In the genomic region with DNA sequence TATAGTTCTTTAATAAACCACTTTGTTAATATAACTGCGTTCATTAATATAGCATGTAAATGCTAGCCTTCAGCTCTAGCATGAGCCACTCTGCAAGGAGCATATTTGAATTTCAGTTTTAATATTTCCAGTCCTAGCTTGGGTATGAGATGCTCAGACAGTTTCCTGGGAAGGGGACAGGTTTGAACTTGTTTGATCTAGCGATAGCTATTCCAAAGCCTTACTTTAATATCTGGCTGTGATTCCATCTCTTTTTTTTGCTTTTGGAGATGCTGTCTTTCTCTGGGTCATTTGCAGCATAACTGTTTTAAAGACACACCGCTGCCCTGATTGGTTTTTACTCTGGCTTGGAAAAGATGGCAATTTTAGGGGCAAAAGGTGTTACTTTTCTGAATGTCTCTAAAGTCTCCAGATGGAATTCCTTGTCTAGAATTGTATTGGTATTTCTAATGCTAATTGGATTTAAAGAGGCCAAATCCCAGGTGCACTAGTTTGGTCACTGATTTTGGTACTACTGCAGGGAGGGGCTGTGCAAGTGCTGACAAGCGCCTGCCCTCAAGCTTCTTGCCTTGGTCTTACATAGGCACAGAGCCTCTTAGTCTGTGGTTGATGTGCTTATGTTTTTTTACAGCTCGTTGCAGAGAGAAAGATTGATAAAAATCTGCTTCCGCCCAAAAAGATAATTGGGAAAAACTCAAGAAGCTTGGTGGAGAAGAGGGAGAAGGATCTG, we compare ENCODE assay signal across 17 cellular contexts. TPM values are rescaled to one million over a fixed set of nuclear protein-coding genes. Genes with fewer than 3 reads are reported as not detected.
DNase-seq lines count a peak whose midpoint lies in the region; ATAC-seq, FAIRE-seq and TF ChIP-seq lines count a peak whose summit lies in the region.
"Had no signal": no experiment of that assay in that cellular context is flagged by ENCODE, and none has a peak within 500 bp of the region (broad histone marks: within the 10 kb centered on the region; RNA-seq: fewer than 3 reads in every experiment).

No MANE protein-coding gene starts in this region.

- no peak for FAIRE-seq in astrocyte (lab: Jason Lieb, UNC)

- H3K4me3 Mint-ChIP-seq in CD8-positive, alpha-beta memory T cell: peak overlapping the region in 4 of 7 donors; percentile 4 to 94 (median 18)
- peak overlapping the region; percentile 54 for H3K4me3 Mint-ChIP-seq in astrocyte (ENCODE audit: unreplicated experiment)
- peak overlapping the region; percentile 33 for H3K4me3 Mint-ChIP-seq in natural killer cell treated with Interleukin-12 subunit alpha and Interleukin-12 subunit beta and Interleukin-15 and Interleukin-18, amount 100 ng/mL, for 72 hours

- TF ChIP-seq POLR2A in prostate gland (IDR thresholded peaks at IDR 0.05): no peak

- H3K4me2 ChIP-seq in astrocyte (ENCODE audit: low read length): no peak overlapping the region

- H4K20me1 ChIP-seq in astrocyte (ENCODE audit: insufficient read depth, low read length): peaks cover 58% of the 10 kb centered on the region

- WGBS in prostate gland: 59% methylated on average over 6 of the region's 6 CpGs

- ATAC-seq in natural killer cell treated with Interleukin-12 subunit alpha and Interleukin-12 subunit beta and Interleukin-15 and Interleukin-18, amount 100 ng/mL, for 72 hours: no peak
- ATAC-seq: psoas muscle had no signal

- H2AFZ ChIP-seq in astrocyte (ENCODE audit: low read depth, low read length): no peak overlapping the region

- peaks cover 41 to 78% (median 45%) of the 10 kb centered on the region in 3 donors for H3K4me1 Mint-ChIP-seq in CD8-positive, alpha-beta memory T cell
- H3K4me1 Mint-ChIP-seq in astrocyte (ENCODE audit: low read depth, unreplicated experiment): peaks cover 22% of the 10 kb centered on the region
- peaks cover 41 to 55% of the 10 kb centered on the region in 2 donors for H3K4me1 Mint-ChIP-seq in natural killer cell treated with Interleukin-12 subunit alpha and Interleukin-12 subunit beta and Interleukin-15 and Interleukin-18, amount 100 ng/mL, for 72 hours (ENCODE audit: low read depth in 2 of 2)

- H3K4me1 ChIP-seq in CD8-positive, alpha-beta memory T cell (ENCODE audit: insufficient read depth, low read length): peaks cover 28% of the 10 kb centered on the region
- peaks cover 26% of the 10 kb centered on the region for H3K4me1 ChIP-seq in astrocyte (ENCODE audit: insufficient read depth, low read length)
- H3K4me1 ChIP-seq in prostate gland (replicated peaks): no peaks in the 10 kb centered on the region

- H3K36me3 ChIP-seq in CD8-positive, alpha-beta memory T cell (ENCODE audit: insufficient read depth, low read length): peaks cover 11% of the 10 kb centered on the region
- H3K36me3 ChIP-seq in astrocyte (ENCODE audit: insufficient read depth, low read length): peaks cover 28% of the 10 kb centered on the region
- H3K36me3 ChIP-seq in prostate gland: peaks cover 7 to 9% of the 10 kb centered on the region in 2 donors

- no peak overlapping the region for H3K27ac ChIP-seq in CD8-positive, alpha-beta memory T cell (ENCODE audit: low read depth, low read length)
- H3K27ac ChIP-seq in astrocyte (ENCODE audit: low read depth, low read length): no peak overlapping the region
- H3K27ac ChIP-seq in prostate gland: no peak overlapping the region
- H3K27ac ChIP-seq: BLaER1, HL-60 had no signal

- peaks cover 0 to 64% (median 6%) of the 10 kb centered on the region in 3 donors for H3K36me3 Mint-ChIP-seq in CD8-positive, alpha-beta memory T cell
- peaks cover 9% of the 10 kb centered on the region for H3K36me3 Mint-ChIP-seq in astrocyte (ENCODE audit: low read depth, unreplicated experiment)
- H3K36me3 Mint-ChIP-seq in natural killer cell treated with Interleukin-12 subunit alpha and Interleukin-12 subunit beta and Interleukin-15 and Interleukin-18, amount 100 ng/mL, for 72 hours: no peaks in the 10 kb centered on the region

- peaks cover 61% of the 10 kb centered on the region for H3K79me2 ChIP-seq in astrocyte (ENCODE audit: insufficient read depth, low read length)

- CTCF ChIA-PET in CD8-positive, alpha-beta memory T cell (lab: Charles Lee): interaction anchor here (1.0 to 3.7 kb wide), 5 partner anchors 10 to 484 kb away, joined by 3 to 18 read pairs (median 3); a partner anchor contains a TSS

- no peaks in the 10 kb centered on the region for H3K9me3 Mint-ChIP-seq in CD8-positive, alpha-beta memory T cell
- no peaks in the 10 kb centered on the region for H3K9me3 Mint-ChIP-seq in astrocyte (ENCODE audit: unreplicated experiment)
- H3K9me3 Mint-ChIP-seq in natural killer cell treated with Interleukin-12 subunit alpha and Interleukin-12 subunit beta and Interleukin-15 and Interleukin-18, amount 100 ng/mL, for 72 hours: no peaks in the 10 kb centered on the region

- H3K9ac ChIP-seq in astrocyte (ENCODE audit: low read length): no peak overlapping the region
- H3K9ac ChIP-seq: BLaER1 had no signal

- H3K4me3 ChIP-seq in CD8-positive, alpha-beta memory T cell (ENCODE audit: low read length): no peak overlapping the region
- no peak overlapping the region for H3K4me3 ChIP-seq in astrocyte (ENCODE audit: insufficient read depth, low read depth, low read length)
- no peak overlapping the region for H3K4me3 ChIP-seq in prostate gland
- H3K4me3 ChIP-seq: BLaER1, psoas muscle, smooth muscle cell had no signal

- POLR2A ChIA-PET in CD8-positive, alpha-beta memory T cell (lab: Charles Lee): no interaction called here

- no peaks in the 10 kb centered on the region for H3K27me3 ChIP-seq in CD8-positive, alpha-beta memory T cell (ENCODE audit: insufficient read depth, low read length, poor library complexity, severe bottlenecking)
- H3K27me3 ChIP-seq in astrocyte (ENCODE audit: insufficient read depth, low read length) (no peaks in the 10 kb centered on the region), prostate gland (replicated peaks; ENCODE audit: insufficient read depth) (no peaks in the 10 kb centered on the region)
- H3K27me3 ChIP-seq: BLaER1, esophagus squamous epithelium had no signal

- no peaks in the 10 kb centered on the region for H3K9me3 ChIP-seq in CD8-positive, alpha-beta memory T cell (ENCODE audit: low read length)
- H3K9me3 ChIP-seq in astrocyte (ENCODE audit: insufficient read depth, low read depth, low read length) (no peaks in the 10 kb centered on the region), prostate gland (no peaks in the 10 kb centered on the region)
- H3K9me3 ChIP-seq: BLaER1, esophagus squamous epithelium, psoas muscle had no signal

- DNase-seq in NCI-H82 (lab: John Stamatoyannopoulos, UW) (peak; percentile 56), NCI-H82 treated with DMSO at 0.1 percent for 48 hours (lab: John Stamatoyannopoulos, UW; ENCODE audit: unreplicated experiment) (no peak), astrocyte (ENCODE audit: low read depth) (no peak), GM10266 (ENCODE audit: extremely low spot score) (no peak), prostate gland (ENCODE audit: low spot score) (no peak), SHP77 treated with DMSO at 0.1 percent for 48 hours (lab: John Stamatoyannopoulos, UW) (no peak)
- no peak for DNase-seq in CD8-positive, alpha-beta memory T cell
- no peak for DNase-seq in natural killer cell treated with Interleukin-12 subunit alpha and Interleukin-12 subunit beta and Interleukin-15 and Interleukin-18, amount 100 ng/mL, for 72 hours (ENCODE audit: low spot score)
- DNase-seq: activated CD4-positive, alpha-beta T cell treated with anti-CD3 and anti-CD28 coated beads for 1 hour; esophagus squamous epithelium; NCI-H1930; NCI-H510A treated with DMSO at 0.1 percent for 48 hours; psoas muscle; T-helper 9 cell had no signal

- intact Hi-C loops in prostate gland (cut with DNase I): no loop called here

- H3K27ac Mint-ChIP-seq in CD8-positive, alpha-beta memory T cell: peak overlapping the region in 5 of 8 donors; percentile 9 to 98 (median 32)
- no peak overlapping the region for H3K27ac Mint-ChIP-seq in astrocyte (ENCODE audit: unreplicated experiment)
- peak overlapping the region in 1 of 2 donors; percentile 74 for H3K27ac Mint-ChIP-seq in natural killer cell treated with Interleukin-12 subunit alpha and Interleukin-12 subunit beta and Interleukin-15 and Interleukin-18, amount 100 ng/mL, for 72 hours

- TF ChIP-seq CTCF in astrocyte (IDR thresholded peaks at IDR 0.05; ENCODE audit: insufficient read depth, low read depth, low read length): no peak
- no peak for TF ChIP-seq CTCF in GM10266 (IDR thresholded peaks at IDR 0.05; ENCODE audit: control insufficient read depth, insufficient read depth, low read depth, missing control alignments)
- TF ChIP-seq CTCF in prostate gland (IDR thresholded peaks at IDR 0.05): no peak

- H3K27me3 Mint-ChIP-seq in CD8-positive, alpha-beta memory T cell: no peaks in the 10 kb centered on the region
- no peaks in the 10 kb centered on the region for H3K27me3 Mint-ChIP-seq in astrocyte (ENCODE audit: low read depth, unreplicated experiment)
- no peaks in the 10 kb centered on the region for H3K27me3 Mint-ChIP-seq in natural killer cell treated with Interleukin-12 subunit alpha and Interleukin-12 subunit beta and Interleukin-15 and Interleukin-18, amount 100 ng/mL, for 72 hours

RNA-seq across cellular contexts. Expression of a gene that starts 2.8 kb away (rescaled TPM):
- total RNA-seq in CD8-positive, alpha-beta memory T cell: 10 to 100 TPM; 65.7 to 66.2 TPM
- polyA plus RNA-seq in CD8-positive, alpha-beta memory T cell: 31.6 TPM
- total RNA-seq in astrocyte: 118 TPM in 2 replicates
- total RNA-seq in natural killer cell treated with Interleukin-12 subunit alpha and Interleukin-12 subunit beta and Interleukin-15 and Interleukin-18, amount 100 ng/mL, for 72 hours: 100 to 1,000 TPM in 1 of 2 donors, 10 to 100 TPM in 1; 72.5 to 116 TPM
- 100 to 1,000 TPM; 107 to 277 TPM for total RNA-seq in prostate gland

RNA-seq across cellular contexts. Expression of a gene that starts 4.4 kb away (rescaled TPM):
- total RNA-seq in CD8-positive, alpha-beta memory T cell: 1 to 10 TPM; 2.2 to 2.3 TPM
- polyA plus RNA-seq in CD8-positive, alpha-beta memory T cell: not detected
- total RNA-seq in astrocyte (5.4 and 12.4 TPM in 2 replicates), prostate gland (100 to 1,000 TPM in 1 of 2 donors, 1 to 10 TPM in 1; 2.7 to 109 TPM)
- total RNA-seq in natural killer cell treated with Interleukin-12 subunit alpha and Interleukin-12 subunit beta and Interleukin-15 and Interleukin-18, amount 100 ng/mL, for 72 hours: not detected

RNA-seq across cellular contexts. Expression of a gene that starts 13.3 kb away (rescaled TPM):
- total RNA-seq in CD8-positive, alpha-beta memory T cell: under 1 TPM; 0.13 to 0.16 TPM
- not detected for polyA plus RNA-seq in CD8-positive, alpha-beta memory T cell
- total RNA-seq in astrocyte (0.09 and 0.26 TPM in 2 replicates), prostate gland (1 to 10 TPM; 3.5 to 7.6 TPM)
- total RNA-seq in natural killer cell treated with Interleukin-12 subunit alpha and Interleukin-12 subunit beta and Interleukin-15 and Interleukin-18, amount 100 ng/mL, for 72 hours: under 1 TPM in 1 of 2 donors, not detected in 1; 0.08 TPM

RNA-seq across cellular contexts. Expression of a gene that starts 36.9 kb away (rescaled TPM):
- total RNA-seq in CD8-positive, alpha-beta memory T cell: 1 to 10 TPM; 7.6 to 9.7 TPM
- 0.05 TPM for polyA plus RNA-seq in CD8-positive, alpha-beta memory T cell
- total RNA-seq in astrocyte: 0.39 TPM in 1 of 2 replicates, not detected in the other
- total RNA-seq in natural killer cell treated with Interleukin-12 subunit alpha and Interleukin-12 subunit beta and Interleukin-15 and Interleukin-18, amount 100 ng/mL, for 72 hours: under 1 TPM; 0.57 to 0.92 TPM
- total RNA-seq in prostate gland: 10 to 100 TPM; 21.8 to 68.6 TPM

RNA-seq across cellular contexts. Expression of a gene that starts 47.7 kb away (rescaled TPM):
- total RNA-seq in CD8-positive, alpha-beta memory T cell: 10 to 100 TPM; 11.6 to 12.0 TPM
- polyA plus RNA-seq in CD8-positive, alpha-beta memory T cell: 10.7 TPM
- total RNA-seq in astrocyte (3.9 and 4.8 TPM in 2 replicates), prostate gland (100 to 1,000 TPM in 1 of 2 donors, 1 to 10 TPM in 1; 6.4 to 176 TPM)
- total RNA-seq in natural killer cell treated with Interleukin-12 subunit alpha and Interleukin-12 subunit beta and Interleukin-15 and Interleukin-18, amount 100 ng/mL, for 72 hours: 10 to 100 TPM in 1 of 2 donors, 1 to 10 TPM in 1; 3.8 to 11.8 TPM
